8 cellular contexts compared by ENCODE assay signal in genomic region chr5:181187500-181188213, GRCh38. TPM values are rescaled to one million over a fixed set of nuclear protein-coding genes. Genes with fewer than 3 reads are reported as not detected.
DNase-seq lines count a peak whose midpoint lies in the region; TF ChIP-seq lines count a peak whose summit lies in the region.

No MANE protein-coding gene starts in this region.

- intact Hi-C loops in adrenal gland (cut with DNase I): loop anchor here (2.0 to 5.0 kb wide), 3 partner anchors 35 to 75 kb away; partner anchors contain the start of genes TRIM41 (in 2 of the 2) and TRIM52 (in 1 of the 2)

- no peaks in the 10 kb centered on the region for H3K9me3 ChIP-seq in adrenal gland (replicated peaks in 1 of 3)
- H3K9me3 ChIP-seq in iPS-15b (ENCODE audit: control insufficient read depth, insufficient read depth, low read length): no peaks in the 10 kb centered on the region
- no peaks in the 10 kb centered on the region for H3K9me3 ChIP-seq in skeletal muscle satellite cell (replicated peaks; ENCODE audit: low read length)

- TF ChIP-seq POLR2A in adrenal gland (IDR thresholded peaks at IDR 0.05): no peak

- H3K27ac ChIP-seq in C4-2B (peak overlapping the region; percentile 60), adrenal gland (peak overlapping the region in 3 of 5 donors; percentile 53 to 75 (median 75))

- WGBS in adrenal gland, 4 donors: 2 to 5% (median 4%) methylated on average over 14 to 37 of the region's 37 CpGs

- no peaks in the 10 kb centered on the region for H3K27me3 ChIP-seq in adrenal gland
- H3K27me3 ChIP-seq in iPS-15b (ENCODE audit: control insufficient read depth, insufficient read depth, low read length): peaks cover 26% of the 10 kb centered on the region
- H3K27me3 ChIP-seq in skeletal muscle satellite cell (ENCODE audit: control insufficient read depth, insufficient read depth, low read length): no peaks in the 10 kb centered on the region

- peak overlapping the region; percentile 79 for H3K4me2 ChIP-seq in skeletal muscle satellite cell (ENCODE audit: low read length)

- no peaks in the 10 kb centered on the region for H3K36me3 ChIP-seq in adrenal gland (replicated peaks in 1 of 2)
- no peaks in the 10 kb centered on the region for H3K36me3 ChIP-seq in iPS-15b (ENCODE audit: control insufficient read depth, insufficient read depth, low read length)
- no peaks in the 10 kb centered on the region for H3K36me3 ChIP-seq in skeletal muscle satellite cell (ENCODE audit: insufficient read depth, low read length)

- TF ChIP-seq CTCF in C4-2B (conservative IDR thresholded peaks at IDR 0.05) (peak; percentile 40), adrenal gland (IDR thresholded peaks at IDR 0.05) (peak in 2 of 6 experiments; percentile 33 to 44)

- H3K4me3 ChIP-seq in adrenal gland (peak overlapping the region in 1 of 4 donors; percentile 82), iPS-15b (ENCODE audit: low read depth, low read length) (peak overlapping the region; percentile 95), skeletal muscle satellite cell (ENCODE audit: low read length) (peak overlapping the region; percentile 65)

- peak overlapping the region; percentile 13 for H3K9ac ChIP-seq in iPS-15b (ENCODE audit: low read depth, low read length)
- H3K9ac ChIP-seq in skeletal muscle satellite cell (ENCODE audit: low read depth, low read length): no peak overlapping the region

- H3K4me1 ChIP-seq in adrenal gland (replicated peaks in 1 of 2) (peaks cover 22 to 25% of the 10 kb centered on the region in 2 donors), iPS-15b (ENCODE audit: control insufficient read depth, insufficient read depth, low read length) (no peaks in the 10 kb centered on the region), skeletal muscle satellite cell (ENCODE audit: control insufficient read depth, insufficient read depth, low read length) (peaks cover 23% of the 10 kb centered on the region)

- DNase-seq in LoVo (ENCODE audit: low spot score) (peak; percentile 81), adrenal gland (peak; percentile 71 to 94 (median 76)), NCI-H446 (lab: John Stamatoyannopoulos, UW) (no peak), nucleus accumbens (lab: John Stamatoyannopoulos, UW) (no peak), NCI-H1105 treated with DMSO at 0.1 percent for 48 hours (lab: John Stamatoyannopoulos, UW) (no peak)

RNA-seq across cellular contexts. Expression of gene TRIM7, which starts 17.3 kb away (rescaled TPM):
- total RNA-seq in adrenal gland: 1 to 10 TPM in 7 of 8 donors, under 1 TPM in 1; 0.78 to 6.3 (median 4.4) TPM
- polyA plus RNA-seq in adrenal gland: 1 to 10 TPM; 2.1 to 5.3 (median 3.4) TPM
- total RNA-seq in skeletal muscle satellite cell (2012; rRNA removed): 4.6 and 6.8 TPM in 2 replicates

RNA-seq across cellular contexts. Expression of gene TRIM41, which starts 35.4 kb away (rescaled TPM):
- total RNA-seq in adrenal gland: 10 to 100 TPM; 15.6 to 41.6 (median 19.6) TPM
- polyA plus RNA-seq in adrenal gland: 10 to 100 TPM; 13.3 to 56.2 (median 28.1) TPM
- 11.4 and 12.5 TPM in 2 replicates for total RNA-seq in skeletal muscle satellite cell (2012; rRNA removed)

RNA-seq across cellular contexts. Expression of gene OR2V2, which starts 40.3 kb away (rescaled TPM):
- total RNA-seq in adrenal gland: not detected
- not detected for polyA plus RNA-seq in adrenal gland
- total RNA-seq in skeletal muscle satellite cell (2012; rRNA removed): not detected in 2 replicates

RNA-seq across cellular contexts. Expression of gene RACK1, which starts 56.0 kb away (rescaled TPM):
- 1,000 to 10,000 TPM; 1,373 to 3,641 (median 2,189) TPM for total RNA-seq in adrenal gland
- polyA plus RNA-seq in adrenal gland: 1,000 to 10,000 TPM; 1,252 to 2,399 (median 1,718) TPM
- total RNA-seq in skeletal muscle satellite cell (2012; rRNA removed): 4,235 and 6,485 TPM in 2 replicates

RNA-seq across cellular contexts. Expression of gene OR2V1, which starts 56.7 kb away (rescaled TPM):
- total RNA-seq in adrenal gland: not detected
- polyA plus RNA-seq in adrenal gland: not detected
- total RNA-seq in skeletal muscle satellite cell (2012; rRNA removed): not detected in 2 replicates

Comparison
In these comparisons a context has a peak if more than half of its experiments do, and no peak if none do; other contexts are left out.
1. DNase-seq: peak in LoVo (single experiment) and adrenal gland (7 of 7); none in NCI-H446 (0 of 2), nucleus accumbens (0 of 56) and NCI-H1105 treated with DMSO at 0.1 percent for 48 hours (single experiment).